21 cellular contexts compared by ENCODE assay signal in genomic region chr12:4054643-4055042, GRCh38.
A peak's percentile ranks its signal among the peaks of the same experiment; 100 is the strongest.
DNase-seq lines count a peak whose midpoint lies in the region; ATAC-seq, FAIRE-seq and TF ChIP-seq lines count a peak whose summit lies in the region.
"Had no signal": no experiment of that assay in that cellular context is flagged by ENCODE, and none has a peak within 500 bp of the region (broad histone marks: within the 10 kb centered on the region; RNA-seq: fewer than 3 reads in every experiment).

No MANE protein-coding gene starts in this region.

- H3K27me3 ChIP-seq in esophagus muscularis mucosa: no peaks in the 10 kb centered on the region
- H3K27me3 ChIP-seq in small intestine (ENCODE audit: control insufficient read depth in 2 of 2, insufficient read depth in 2 of 2, low read length in 2 of 2): no peaks in the 10 kb centered on the region
- no peaks in the 10 kb centered on the region for H3K27me3 ChIP-seq in HepG2 (ENCODE audit: control insufficient read depth in 1 of 2, insufficient read depth in 2 of 2, low read length in 2 of 2)
- H3K27me3 ChIP-seq: BLaER1 treated with 17β-estradiol and CSF1 and Interleukin-3, amounts not matched to agents 10 nM and 100 nM had no signal

- DNase-seq in esophagus muscularis mucosa (ENCODE audit: extremely low spot score) (peak; percentile 17), mucosa of descending colon (peak in 1 of 3 donors; percentile 39), small intestine (peak; percentile 41), NCI-H146 (lab: John Stamatoyannopoulos, UW) (no peak), HepG2 (ENCODE audit: low spot score) (no peak)
- DNase-seq: AML-193; Caco-2; Calu3; CD4-positive, alpha-beta T cell; CD8-positive, alpha-beta T cell; DMS79 treated with DMSO at 0.1 percent for 48 hours; GF-D8 had no signal

- 94% methylated on average over 2 of the region's 2 CpGs for WGBS in esophagus muscularis mucosa
- 64 to 81% (median 72%) methylated on average over 2 of the region's 2 CpGs for WGBS in small intestine, 3 donors
- 89% methylated on average over 2 of the region's 2 CpGs for WGBS in HepG2 (ENCODE audit: low lambda C conversion rate)

- H3K36me3 ChIP-seq in esophagus muscularis mucosa: no peaks in the 10 kb centered on the region
- H3K36me3 ChIP-seq in mucosa of descending colon (ENCODE audit: low read depth): no peaks in the 10 kb centered on the region
- H3K36me3 ChIP-seq in small intestine (ENCODE audit: control insufficient read depth in 2 of 2, insufficient read depth in 2 of 2, low read length in 2 of 2): no peaks in the 10 kb centered on the region
- H3K36me3 ChIP-seq in HepG2 (replicated peaks in 1 of 2; ENCODE audit: control insufficient read depth in 1 of 2, insufficient read depth in 2 of 2, low read length in 2 of 2): no peaks in the 10 kb centered on the region
- H3K36me3 ChIP-seq: BLaER1 treated with 17β-estradiol and CSF1 and Interleukin-3, amounts not matched to agents 10 nM and 100 nM had no signal

- no peak overlapping the region for H3K4me2 ChIP-seq in HepG2 (ENCODE audit: low read depth, low read length)
- H3K4me2 ChIP-seq: A549; BLaER1 treated with 17β-estradiol and CSF1 and Interleukin-3, amounts not matched to agents 10 nM and 100 nM had no signal

- no peaks in the 10 kb centered on the region for H3K79me2 ChIP-seq in HepG2 (ENCODE audit: insufficient read depth, low read length)

- CTCF ChIA-PET in HepG2 (lab: Yijun Ruan, JAX; ENCODE audit: low intra/inter-chr PET ratio, low total read pairs): no interaction called here

- intact Hi-C loops in esophagus muscularis mucosa (cut with DNase I) (no loop called here), mucosa of descending colon (cut with DNase I, micrococcal nuclease) (no loop called here), HepG2 (cut with micrococcal nuclease; ENCODE audit: unreplicated experiment) (no loop called here)

- TF ChIP-seq CTCF in esophagus muscularis mucosa (IDR thresholded peaks at IDR 0.05): no peak
- no peak for TF ChIP-seq CTCF in mucosa of descending colon (IDR thresholded peaks at IDR 0.05)
- no peak for TF ChIP-seq CTCF in HepG2 (CRISPR knock-in tag; IDR thresholded peaks at IDR 0.05)

- H3K9me3 ChIP-seq in esophagus muscularis mucosa: no peaks in the 10 kb centered on the region
- no peaks in the 10 kb centered on the region for H3K9me3 ChIP-seq in mucosa of descending colon
- H3K9me3 ChIP-seq in small intestine (ENCODE audit: control insufficient read depth, low read depth): no peaks in the 10 kb centered on the region
- no peaks in the 10 kb centered on the region for H3K9me3 ChIP-seq in HepG2 (ENCODE audit: low read length)
- H3K9me3 ChIP-seq: A549; BLaER1 treated with 17β-estradiol and CSF1 and Interleukin-3, amounts not matched to agents 10 nM and 100 nM; Caco-2 had no signal

- FAIRE-seq in small intestine (lab: Jason Lieb, UNC) (no peak), HepG2 (lab: Jason Lieb, UNC) (no peak)
- FAIRE-seq: A549, D721Med, G401.6, GM12891, GM19239 had no signal

- ATAC-seq in mucosa of descending colon (peak; percentile 77), HG02610 (IDR thresholded peaks at IDR 0.05; ENCODE audit: unreplicated experiment) (no peak), HepG2 (no peak)
- ATAC-seq: A549; CD8-positive, alpha-beta T cell had no signal

- no peak for TF ChIP-seq RAD21 in HepG2 (CRISPR knock-in tag; IDR thresholded peaks at IDR 0.05)

- no TSS peak for BruUV-seq in HepG2 (replicated peaks; lab: Mats Ljungman, UMichigan)

- TF ChIP-seq EP300 in esophagus muscularis mucosa (IDR thresholded peaks at IDR 0.05): no peak
- no peak for TF ChIP-seq EP300 in HepG2 (IDR thresholded peaks at IDR 0.05; ENCODE audit: low read depth in 2 of 2, low read length in 2 of 2)
- no peak for TF ChIP-seq EP300 in HepG2 (CRISPR knock-in tag; IDR thresholded peaks at IDR 0.05; ENCODE audit: borderline replicate concordance)

- H4K20me1 ChIP-seq in HepG2 (ENCODE audit: insufficient read depth, low read length): no peaks in the 10 kb centered on the region
- H4K20me1 ChIP-seq: BLaER1 treated with 17β-estradiol and CSF1 and Interleukin-3, amounts not matched to agents 10 nM and 100 nM had no signal

- TF ChIP-seq POLR2A in esophagus muscularis mucosa (IDR thresholded peaks at IDR 0.05; ENCODE audit: low read depth) (no peak), HepG2 (IDR thresholded peaks at IDR 0.05; ENCODE audit: insufficient read depth in 1 of 2, low read depth in 2 of 2, low read length in 2 of 2) (no peak)

- H3K27ac ChIP-seq in esophagus muscularis mucosa (replicated peaks in 1 of 4): no peak overlapping the region
- H3K27ac ChIP-seq in small intestine (ENCODE audit: low read depth in 1 of 2, low read length in 1 of 2): no peak overlapping the region
- no peak overlapping the region for H3K27ac ChIP-seq in HepG2 (ENCODE audit: extremely low read length, insufficient read depth, low read length)
- H3K27ac ChIP-seq: 22Rv1; A549; BLaER1 treated with 17β-estradiol and CSF1 and Interleukin-3, amounts not matched to agents 10 nM and 100 nM; C4-2B had no signal

- POLR2A ChIA-PET in HepG2 (lab: Yijun Ruan, JAX): interaction anchor here (1.4 kb wide), 1 partner anchor 39 kb away, joined by 3 read pairs; no protein-coding TSS in a partner anchor

- H3K9ac ChIP-seq in HepG2 (ENCODE audit: insufficient read depth, low read depth, low read length): no peak overlapping the region
- H3K9ac ChIP-seq: BLaER1 treated with 17β-estradiol and CSF1 and Interleukin-3, amounts not matched to agents 10 nM and 100 nM had no signal

- no peaks in the 10 kb centered on the region for H3K4me1 ChIP-seq in esophagus muscularis mucosa
- no peaks in the 10 kb centered on the region for H3K4me1 ChIP-seq in mucosa of descending colon (ENCODE audit: low read depth)
- H3K4me1 ChIP-seq in small intestine (ENCODE audit: control insufficient read depth in 2 of 2, insufficient read depth in 1 of 2, low read depth in 1 of 2, low read length in 1 of 2): no peaks in the 10 kb centered on the region
- H3K4me1 ChIP-seq in HepG2 (ENCODE audit: insufficient read depth, low read length): peaks cover 46% of the 10 kb centered on the region
- H3K4me1 ChIP-seq: A549 had no signal

- no peak overlapping the region for H2AFZ ChIP-seq in HepG2 (ENCODE audit: low read length)

- in situ Hi-C loops in HepG2 (cut with HindIII; ENCODE audit: extremely low pct_ligation_motif_present, low pct_unique_long_range_greater_than_20kb): no loop called here

- no peak overlapping the region for H3K4me3 ChIP-seq in esophagus muscularis mucosa
- H3K4me3 ChIP-seq in mucosa of descending colon: no peak overlapping the region
- no peak overlapping the region for H3K4me3 ChIP-seq in small intestine (ENCODE audit: low read depth in 1 of 2, low read length in 2 of 2)
- no peak overlapping the region for H3K4me3 ChIP-seq in HepG2 (replicated peaks in 1 of 3; ENCODE audit: insufficient read depth in 1 of 3, low read depth in 2 of 3, low read length in 3 of 3)
- H3K4me3 ChIP-seq: A549; BLaER1 treated with 17β-estradiol and CSF1 and Interleukin-3, amounts not matched to agents 10 nM and 100 nM had no signal

TF ChIP-seq in HepG2, 621 proteins besides CTCF, POLR2A, EP300 and RAD21:
- TF ChIP-seq GTF2F1 (IDR thresholded peaks at IDR 0.05; ENCODE audit: low read length) (no peak), TMF1 (CRISPR knock-in tag; IDR thresholded peaks at IDR 0.05; ENCODE audit: low read depth) (no peak), ELK4 (CRISPR knock-in tag; IDR thresholded peaks at IDR 0.05; ENCODE audit: borderline replicate concordance) (no peak), ATF2 (CRISPR knock-in tag; IDR thresholded peaks at IDR 0.05) (no peak), ZNF839 (CRISPR knock-in tag; IDR thresholded peaks at IDR 0.05; ENCODE audit: borderline replicate concordance) (no peak), RAD51 (IDR thresholded peaks at IDR 0.05; ENCODE audit: borderline replicate concordance) (no peak)

Comparison
In these comparisons a context has a peak if more than half of its experiments do, and no peak if none do; other contexts are left out.
1. DNase-seq: peak in esophagus muscularis mucosa (single experiment) and small intestine (single experiment); none in NCI-H146 (single experiment) and HepG2 (single experiment).